ENCODE assay signal across 2 cellular contexts in genomic region chr2:58852905-58853304, GRCh38.
"Had no signal": no experiment of that assay in that cellular context is flagged by ENCODE, and none has a peak within 500 bp of the region (broad histone marks: within the 10 kb centered on the region; RNA-seq: fewer than 3 reads in every experiment).

No MANE protein-coding gene starts in this region.

- DNase-seq: GF-D8 had no signal

- ATAC-seq: GM12878 had no signal

- H3K4me3 ChIP-seq: GM12878 had no signal
